In genomic region chr2:119478188-119479065, GRCh38 we compare ENCODE assay signal across 18 cellular contexts. TPM values are rescaled to one million over a fixed set of nuclear protein-coding genes. Genes with fewer than 3 reads are reported as not detected.
"Had no signal": no experiment of that assay in that cellular context is flagged by ENCODE, and none has a peak within 500 bp of the region (broad histone marks: within the 10 kb centered on the region; RNA-seq: fewer than 3 reads in every experiment).

No MANE protein-coding gene starts in this region.

- H3K27ac ChIP-seq: brain microvascular endothelial cell, esophagus squamous epithelium had no signal

- H3K4me3 ChIP-seq: esophagus squamous epithelium had no signal

- H3K4me2 ChIP-seq: SK-N-SH had no signal

- DNase-seq: activated CD4-positive, alpha-beta T cell treated with anti-CD3 and anti-CD28 coated beads for 4 hours; activated CD8-positive, alpha-beta T cell treated with anti-CD3 and anti-CD28 coated beads, Interleukin-2, amount 10 ng/mL, durations not matched to agents 7 days and 5 days; activated effector memory CD4-positive, alpha-beta T cell treated with Interleukin-2 at 50 U/mL for 16 hours; amniotic stem cell; brain microvascular endothelial cell; dermis blood vessel endothelial cell; esophagus squamous epithelium; foreskin fibroblast; glutamatergic neuron; immature natural killer cell; left colon; SK-N-SH; stimulated activated CD4-positive, alpha-beta T cell treated with anti-CD3 and anti-CD28 coated beads, Interleukin-2, amount 100 ng/mL, for 48 hours had no signal

- H3K9me3 ChIP-seq: esophagus squamous epithelium, SK-N-SH had no signal

- H3K9ac ChIP-seq: SK-N-SH had no signal

- H3K36me3 ChIP-seq: brain microvascular endothelial cell, esophagus squamous epithelium had no signal

- H3K9me3 Mint-ChIP-seq: activated naive CD4-positive, alpha-beta T cell treated with anti-CD3 and anti-CD28 coated beads, Interleukin-2, amount 50 U/mL, for 24 hours; immature natural killer cell; natural killer cell treated with Interleukin-12 subunit alpha and Interleukin-12 subunit beta and Interleukin-15 and Interleukin-18, amount 100 ng/mL, for 72 hours; stimulated activated naive CD8-positive, alpha-beta T cell treated with anti-CD3 and anti-CD28 coated beads, Interleukin-15, Interleukin-2, amounts not matched to agents 100 ng/mL and 50 ng/mL, for 24 hours had no signal

- H3K4me3 Mint-ChIP-seq: activated CD8-positive, alpha-beta T cell treated with anti-CD3 and anti-CD28 coated beads, Interleukin-2, amount 10 ng/mL, durations not matched to agents 7 days and 5 days; activated naive CD4-positive, alpha-beta T cell treated with anti-CD3 and anti-CD28 coated beads, Interleukin-2, amount 50 U/mL, for 24 hours; immature natural killer cell; natural killer cell treated with Interleukin-12 subunit alpha and Interleukin-12 subunit beta and Interleukin-15 and Interleukin-18, amount 100 ng/mL, for 72 hours; stimulated activated naive CD8-positive, alpha-beta T cell treated with anti-CD3 and anti-CD28 coated beads, Interleukin-15, Interleukin-2, amounts not matched to agents 100 ng/mL and 50 ng/mL, for 24 hours had no signal

- H3K36me3 Mint-ChIP-seq: activated naive CD4-positive, alpha-beta T cell treated with anti-CD3 and anti-CD28 coated beads, Interleukin-2, amount 50 U/mL, for 24 hours; immature natural killer cell; natural killer cell treated with Interleukin-12 subunit alpha and Interleukin-12 subunit beta and Interleukin-15 and Interleukin-18, amount 100 ng/mL, for 72 hours had no signal

- H3K27ac Mint-ChIP-seq: activated CD8-positive, alpha-beta T cell treated with anti-CD3 and anti-CD28 coated beads, Interleukin-2, amount 10 ng/mL, durations not matched to agents 7 days and 5 days; activated naive CD4-positive, alpha-beta T cell treated with anti-CD3 and anti-CD28 coated beads, Interleukin-2, amount 50 U/mL, for 24 hours; natural killer cell treated with Interleukin-12 subunit alpha and Interleukin-12 subunit beta and Interleukin-15 and Interleukin-18, amount 100 ng/mL, for 72 hours; stimulated activated naive CD8-positive, alpha-beta T cell treated with anti-CD3 and anti-CD28 coated beads, Interleukin-15, Interleukin-2, amounts not matched to agents 100 ng/mL and 50 ng/mL, for 24 hours had no signal

- H3K4me1 Mint-ChIP-seq: activated naive CD4-positive, alpha-beta T cell treated with anti-CD3 and anti-CD28 coated beads, Interleukin-2, amount 50 U/mL, for 24 hours had no signal

RNA-seq across cellular contexts. Expression of gene SCTR, which starts 45.9 kb away (rescaled TPM):
- total RNA-seq: activated CD8-positive, alpha-beta T cell treated with anti-CD3 and anti-CD28 coated beads, Interleukin-2, amount 10 ng/mL, durations not matched to agents 7 days and 5 days; dermis blood vessel endothelial cell; esophagus squamous epithelium; natural killer cell treated with Interleukin-12 subunit alpha and Interleukin-12 subunit beta and Interleukin-15 and Interleukin-18, amount 100 ng/mL, for 72 hours; omental fat pad; T-helper 1 cell treated with Interleukin-12 subunit alpha and Interleukin-12 subunit beta and Interleukin-4 antibody, amounts not matched to agents 30 ng/mL and 1 ng/mL, for 36 hours had no signal

RNA-seq across cellular contexts. Expression of gene TMEM37, which starts 46.8 kb away (rescaled TPM):
- total RNA-seq: activated CD8-positive, alpha-beta T cell treated with anti-CD3 and anti-CD28 coated beads, Interleukin-2, amount 10 ng/mL, durations not matched to agents 7 days and 5 days; natural killer cell treated with Interleukin-12 subunit alpha and Interleukin-12 subunit beta and Interleukin-15 and Interleukin-18, amount 100 ng/mL, for 72 hours; T-helper 1 cell treated with Interleukin-12 subunit alpha and Interleukin-12 subunit beta and Interleukin-4 antibody, amounts not matched to agents 30 ng/mL and 1 ng/mL, for 36 hours had no signal
